In the genomic region with DNA sequence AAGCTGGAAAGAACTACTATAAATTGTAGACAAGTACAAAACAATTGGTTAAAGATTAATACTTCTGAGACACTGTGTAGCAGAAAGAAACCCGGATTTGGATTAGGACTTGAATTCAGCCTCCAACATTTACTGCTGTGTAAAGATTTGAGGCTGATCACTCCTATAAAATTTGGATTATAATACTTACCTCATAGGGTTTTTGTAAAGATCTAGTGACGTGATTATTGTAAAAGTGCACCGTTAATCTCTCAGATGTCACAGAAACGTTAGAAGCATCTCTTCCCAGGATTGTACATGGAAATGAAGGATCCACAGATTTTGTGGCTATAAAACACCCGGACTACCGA, we compare ENCODE assay signal across 8 cellular contexts. TPM values are rescaled to one million over a fixed set of nuclear protein-coding genes. Genes with fewer than 3 reads are reported as not detected.
DNase-seq lines count a peak whose midpoint lies in the region; ATAC-seq, FAIRE-seq and TF ChIP-seq lines count a peak whose summit lies in the region.

No MANE protein-coding gene starts in this region.

- peak overlapping the region; percentile 100 for H3K4me3 Mint-ChIP-seq in osteocyte (ENCODE audit: unreplicated experiment)

- H3K4me1 Mint-ChIP-seq in osteocyte (ENCODE audit: unreplicated experiment), result peaks cover 18% of the 10 kb centered on the region

- TF ChIP-seq CTCF in GM12875 (IDR thresholded peaks at IDR 0.05; ENCODE audit: borderline replicate concordance, insufficient read depth, low read depth, low read length), result no peak
- no peak for TF ChIP-seq CTCF in bronchial epithelial cell (IDR thresholded peaks at IDR 0.05; ENCODE audit: insufficient read depth, low read length, severe bottlenecking)
- no peak for TF ChIP-seq CTCF in osteocyte (IDR thresholded peaks at IDR 0.05)

- H3K36me3 ChIP-seq in bronchial epithelial cell (ENCODE audit: control insufficient read depth, insufficient read depth, low read length), result no peaks in the 10 kb centered on the region

- no peak for FAIRE-seq in bronchial epithelial cell (lab: Jason Lieb, UNC)

- H3K36me3 Mint-ChIP-seq in osteocyte (ENCODE audit: unreplicated experiment), result peaks cover 5% of the 10 kb centered on the region

- no peak for DNase-seq in bronchial epithelial cell (ENCODE audit: low read depth)
- no peak for DNase-seq in osteocyte (ENCODE audit: extremely low spot score, unreplicated experiment)
- no peak for DNase-seq in NCI-H2107 (lab: John Stamatoyannopoulos, UW)
- no peak for DNase-seq in activated gamma-delta T cell (lab: John Stamatoyannopoulos, UW)

- no peaks in the 10 kb centered on the region for H3K27me3 ChIP-seq in bronchial epithelial cell (ENCODE audit: control insufficient read depth, insufficient read depth, low read length)

- no peak overlapping the region for H3K27ac Mint-ChIP-seq in osteocyte (ENCODE audit: unreplicated experiment)

- peaks cover 12% of the 10 kb centered on the region for H3K27me3 Mint-ChIP-seq in osteocyte (ENCODE audit: unreplicated experiment)

- H3K4me3 ChIP-seq in GM12875 (ENCODE audit: low read depth, low read length), result peak overlapping the region; percentile 75
- peak overlapping the region; percentile 70 for H3K4me3 ChIP-seq in bronchial epithelial cell (ENCODE audit: low read depth, low read length)

- H3K9me3 Mint-ChIP-seq in osteocyte (ENCODE audit: unreplicated experiment), result no peaks in the 10 kb centered on the region

- ATAC-seq in HG03354 (IDR thresholded peaks at IDR 0.05; ENCODE audit: poor library complexity, severe bottlenecking, unreplicated experiment) (peak; percentile 8), GM21423 (IDR thresholded peaks at IDR 0.05; ENCODE audit: unreplicated experiment) (no peak), HG03280 (IDR thresholded peaks at IDR 0.05; ENCODE audit: unreplicated experiment) (no peak)

RNA-seq across cellular contexts. Expression of a gene that starts 0.3 kb away (rescaled TPM):
- total RNA-seq in bronchial epithelial cell (48.2 and 63.1 TPM in 2 replicates), osteocyte (33.6 and 38.8 TPM in 2 replicates)

RNA-seq across cellular contexts. Expression of a gene that starts 57.2 kb away (rescaled TPM):
- 13.7 and 14.1 TPM in 2 replicates for total RNA-seq in bronchial epithelial cell
- total RNA-seq in osteocyte, result 16.5 and 18.5 TPM in 2 replicates
